8 cellular contexts compared by ENCODE assay signal in genomic region chr16:22206847-22207714, GRCh38. TPM values are rescaled to one million over a fixed set of nuclear protein-coding genes. Genes with fewer than 3 reads are reported as not detected.
DNase-seq lines count a peak whose midpoint lies in the region; ATAC-seq, FAIRE-seq and TF ChIP-seq lines count a peak whose summit lies in the region.

No MANE protein-coding gene starts in this region.

- peak overlapping the region; percentile 87 for H3K27ac Mint-ChIP-seq in activated CD4-positive, alpha-beta memory T cell treated with anti-CD3 and anti-CD28 coated beads for 36 hours

- DNase-seq in GM12892 (ENCODE audit: insufficient read length) (peak; percentile 71), NCI-H446 (lab: John Stamatoyannopoulos, UW) (peak; percentile 51 to 81), medulla oblongata (ENCODE audit: extremely low spot score) (peak; percentile 62)
- DNase-seq in activated CD4-positive, alpha-beta memory T cell treated with anti-CD3 and anti-CD28 coated beads for 36 hours, result peak; percentile 85
- DNase-seq in effector CD4-positive, alpha-beta T cell, result peak; percentile 39
- peak; percentile 49 for DNase-seq in stimulated activated CD8-positive, alpha-beta memory T cell treated with anti-CD3 and anti-CD28 coated beads, Interleukin-15, amount 100 ng/mL, for 24 hours (ENCODE audit: low read depth)

- H3K4me3 Mint-ChIP-seq in activated CD4-positive, alpha-beta memory T cell treated with anti-CD3 and anti-CD28 coated beads for 36 hours, result peak overlapping the region; percentile 95

- no peaks in the 10 kb centered on the region for H3K27me3 Mint-ChIP-seq in activated CD4-positive, alpha-beta memory T cell treated with anti-CD3 and anti-CD28 coated beads for 36 hours

- peak; percentile 36; the same call in 1 of the 2 replicates for TF ChIP-seq POLR2A in GM12892 (IDR thresholded peaks at IDR 0.05; ENCODE audit: low read depth, low read length)

- POLR2A ChIA-PET in activated CD4-positive, alpha-beta memory T cell treated with anti-CD3 and anti-CD28 coated beads for 36 hours (lab: Charles Lee), result interaction anchor here (1.1 to 3.3 kb wide), 8 partner anchors 10 to 91 kb away, joined by 3 to 28 read pairs (median 4); partner anchors contain the start of gene POLR3E

- intact Hi-C loops in activated CD4-positive, alpha-beta memory T cell treated with anti-CD3 and anti-CD28 coated beads for 36 hours (cut with micrococcal nuclease), result loop anchor here (1.0 to 2.0 kb wide), 4 partner anchors 12 to 90 kb away; partner anchors contain the start of gene POLR3E

- peaks cover 16% of the 10 kb centered on the region for H3K36me3 Mint-ChIP-seq in activated CD4-positive, alpha-beta memory T cell treated with anti-CD3 and anti-CD28 coated beads for 36 hours

- peaks cover 30% of the 10 kb centered on the region for H3K4me1 Mint-ChIP-seq in activated CD4-positive, alpha-beta memory T cell treated with anti-CD3 and anti-CD28 coated beads for 36 hours (ENCODE audit: low read depth)

- FAIRE-seq in GM12892 (lab: Jason Lieb, UNC), result peak; percentile 5

- H3K9me3 Mint-ChIP-seq in activated CD4-positive, alpha-beta memory T cell treated with anti-CD3 and anti-CD28 coated beads for 36 hours, result peaks cover 4% of the 10 kb centered on the region

- CTCF ChIA-PET in activated CD4-positive, alpha-beta memory T cell treated with anti-CD3 and anti-CD28 coated beads for 36 hours (lab: Charles Lee), result interaction anchor here (0.9 to 4.5 kb wide), 9 partner anchors 9 to 92 kb away, joined by 3 to 41 read pairs (median 11); partner anchors contain the start of gene POLR3E

- ATAC-seq in HG02870 (IDR thresholded peaks at IDR 0.05; ENCODE audit: unreplicated experiment), result peak; percentile 41
- no peak for ATAC-seq in GM18870 (IDR thresholded peaks at IDR 0.05; ENCODE audit: unreplicated experiment)

RNA-seq across cellular contexts. Expression of gene EEF2K, which starts 1.0 kb away (rescaled TPM):
- polyA plus RNA-seq in GM12892 (2012; ENCODE audit: missing spikeins), result 12.1 TPM
- 10 to 100 TPM; 23.0 to 24.1 TPM for total RNA-seq in activated CD4-positive, alpha-beta memory T cell treated with anti-CD3 and anti-CD28 coated beads for 36 hours

RNA-seq across cellular contexts. Expression of gene SDR42E2, which starts 44.8 kb away (rescaled TPM):
- not detected for polyA plus RNA-seq in GM12892 (2012; ENCODE audit: missing spikeins)
- under 1 TPM; 0.10 to 0.12 TPM for total RNA-seq in activated CD4-positive, alpha-beta memory T cell treated with anti-CD3 and anti-CD28 coated beads for 36 hours
